ENCODE assay signal across 14 cellular contexts in the genomic region with DNA sequence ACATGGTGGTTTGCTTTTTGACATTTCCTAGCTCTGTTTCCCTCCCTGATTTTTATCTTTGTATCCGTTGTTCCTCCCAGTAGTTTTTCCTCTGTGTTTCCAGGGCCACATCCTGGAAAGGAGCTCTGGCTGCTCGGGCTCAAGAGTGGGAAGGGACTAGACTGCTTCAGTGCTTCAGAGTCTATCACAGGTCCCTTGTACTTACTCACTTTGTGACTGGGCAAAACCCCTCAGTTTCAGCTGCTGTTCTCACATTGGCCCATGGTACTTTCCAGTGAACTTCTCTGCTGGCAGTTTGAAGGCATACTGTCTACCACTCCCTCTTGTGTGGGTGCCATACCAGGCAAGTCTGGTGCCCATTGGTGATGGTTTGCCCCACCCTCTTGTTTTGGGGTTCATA. TPM values are rescaled to one million over a fixed set of nuclear protein-coding genes. Genes with fewer than 3 reads are reported as not detected.
DNase-seq lines count a peak whose midpoint lies in the region; ATAC-seq and TF ChIP-seq lines count a peak whose summit lies in the region.
"Had no signal": no experiment of that assay in that cellular context is flagged by ENCODE, and none has a peak within 500 bp of the region (broad histone marks: within the 10 kb centered on the region; RNA-seq: fewer than 3 reads in every experiment).

No MANE protein-coding gene starts in this region.

- no peak for TF ChIP-seq RAD21 in IMR-90 (IDR thresholded peaks at IDR 0.05; ENCODE audit: low read length)

- H3K18ac ChIP-seq in IMR-90 (ENCODE audit: low read depth, low read length) = no peak overlapping the region

- TF ChIP-seq EP300 in ovary (IDR thresholded peaks at IDR 0.05) = no peak

- H4K20me1 ChIP-seq in IMR-90 (ENCODE audit: insufficient read depth, low read length) (no peaks in the 10 kb centered on the region), PC-9 (ENCODE audit: insufficient read depth) (no peaks in the 10 kb centered on the region)

- CTCF ChIA-PET in IMR-90 (lab: Yijun Ruan, JAX) (no interaction called here), PC-9 (lab: Charles Lee) (no interaction called here)

- H3K27me3 ChIP-seq in IMR-90 (ENCODE audit: control insufficient read depth, insufficient read depth, low read length) (peaks cover 13% of the 10 kb centered on the region), ovary (no peaks in the 10 kb centered on the region), PC-9 (ENCODE audit: insufficient read depth, low read depth) (no peaks in the 10 kb centered on the region)

- H2BK20ac ChIP-seq in IMR-90 (ENCODE audit: low read depth, low read length) = no peak overlapping the region

- TF ChIP-seq POLR2A in IMR-90 (IDR thresholded peaks at IDR 0.05; ENCODE audit: low read depth, low read length) (no peak), ovary (IDR thresholded peaks at IDR 0.05) (no peak)

- no peak overlapping the region for H2BK5ac ChIP-seq in IMR-90 (ENCODE audit: low read depth, low read length, poor library complexity, severe bottlenecking)

- no peak overlapping the region for H3K56ac ChIP-seq in IMR-90 (ENCODE audit: extremely low read depth, insufficient read depth, low read length)

- no peak overlapping the region for H3K4ac ChIP-seq in IMR-90 (ENCODE audit: low read depth, low read length)

- H3K79me1 ChIP-seq in IMR-90 (ENCODE audit: low read depth in 1 of 2, low read length in 2 of 2) = no peaks in the 10 kb centered on the region

- H3K4me1 ChIP-seq in IMR-90 (ENCODE audit: control insufficient read depth, insufficient read depth, low read length) (no peaks in the 10 kb centered on the region), ovary (ENCODE audit: insufficient read depth) (no peaks in the 10 kb centered on the region), PC-9 (replicated peaks; ENCODE audit: insufficient read depth) (peaks cover 4% of the 10 kb centered on the region; the same call in 1 of the 2 replicates)

- H3K4me2 ChIP-seq in IMR-90 (ENCODE audit: low read depth, low read length) = no peak overlapping the region
- H3K4me2 ChIP-seq in PC-9 = no peak overlapping the region

- no peak overlapping the region for H3K9ac ChIP-seq in IMR-90 (ENCODE audit: low read depth, low read length)

- no peak overlapping the region for H2AK9ac ChIP-seq in IMR-90 (replicated peaks; ENCODE audit: low read depth, low read length, poor library complexity)

- no CpG with 5 or more reads among the region's 2 CpGs for WGBS in IMR-90 (ENCODE audit: extremely low coverage in 2 of 2, insufficient read length in 1 of 2), 2 experiments
- 11 to 22% (median 19%) methylated on average over 2 of the region's 2 CpGs for WGBS in ovary, 3 donors

- peak overlapping the region; percentile 51; the same call in 1 of the 2 replicates for H3K23ac ChIP-seq in IMR-90 (ENCODE audit: low read depth, low read length)

- POLR2A ChIA-PET in IMR-90 (lab: Charles Lee; ENCODE audit: unreplicated experiment) (no interaction called here), PC-9 (lab: Charles Lee; ENCODE audit: unreplicated experiment) (no interaction called here)

- H3K9me1 ChIP-seq in IMR-90 (ENCODE audit: insufficient read depth, low read length) = 0 out of 2 replicates have a peak, but pooled peaks cover 5% of the 10 kb centered on the region

- no peak overlapping the region for H2BK120ac ChIP-seq in IMR-90 (ENCODE audit: low read depth, low read length)

- peak; percentile 61 for DNase-seq in GM10266 (ENCODE audit: extremely low spot score)
- no peak for DNase-seq in IMR-90
- DNase-seq in NCI-H345 (lab: John Stamatoyannopoulos, UW) = no peak
- no peak for DNase-seq in NCI-H2081 (lab: John Stamatoyannopoulos, UW)
- DNase-seq in ovary = no peak
- no peak for DNase-seq in PC-9
- DNase-seq: CD4-positive, alpha-beta memory T cell; NCI-H526 had no signal

- H3K36me3 ChIP-seq in IMR-90 (ENCODE audit: control insufficient read depth, insufficient read depth, low read length) = no peaks in the 10 kb centered on the region
- no peaks in the 10 kb centered on the region for H3K36me3 ChIP-seq in ovary
- no peaks in the 10 kb centered on the region for H3K36me3 ChIP-seq in PC-9 (ENCODE audit: low read depth)

- ATAC-seq in GM18873 (IDR thresholded peaks at IDR 0.05; ENCODE audit: low FRiP score, unreplicated experiment) = peak; percentile 66
- peak; percentile 83 for ATAC-seq in HG02623 (IDR thresholded peaks at IDR 0.05; ENCODE audit: unreplicated experiment)
- no peak for ATAC-seq in IMR-90 (ENCODE audit: low read depth)

- H2AFZ ChIP-seq in IMR-90 (replicated peaks; ENCODE audit: low read length, poor library complexity) (no peak overlapping the region), PC-9 (no peak overlapping the region)

- no peaks in the 10 kb centered on the region for H3K79me2 ChIP-seq in PC-9 (ENCODE audit: low read depth)

- H3K9me3 ChIP-seq in IMR-90 (ENCODE audit: control insufficient read depth, insufficient read depth, low read length) (no peaks in the 10 kb centered on the region), ovary (no peaks in the 10 kb centered on the region), PC-9 (ENCODE audit: insufficient read depth, low read depth) (no peaks in the 10 kb centered on the region)

- BruUV-seq in IMR-90 (replicated peaks; lab: Mats Ljungman, UMichigan) (no TSS peak), PC-9 (replicated peaks; lab: Mats Ljungman, UMichigan) (no TSS peak)

- H3K27ac ChIP-seq in IMR-90 (ENCODE audit: insufficient read depth, low read length) (no peak overlapping the region), ovary (no peak overlapping the region), PC-9 (no peak overlapping the region)

- H3K9me2 ChIP-seq in PC-9 (ENCODE audit: insufficient read depth) = no peaks in the 10 kb centered on the region; the same call in 1 of the 2 replicates

- intact Hi-C loops in IMR-90 (cut with micrococcal nuclease) = no loop called here
- intact Hi-C loops in ovary (cut with DNase I) = loop anchor here in 2 of 4 donors (10.0 kb wide), 2 partner anchors 184 to 514 kb away; no protein-coding TSS in a partner anchor
- intact Hi-C loops in PC-9 (cut with micrococcal nuclease; ENCODE audit: unreplicated experiment) = no loop called here

- dilution Hi-C loops in IMR-90 (cut with HindIII; ENCODE audit: low sequenced_read_pairs, unreplicated experiment) = no loop called here

- no peak overlapping the region for H2AK5ac ChIP-seq in IMR-90 (ENCODE audit: low read depth, low read length)

- H4K91ac ChIP-seq in IMR-90 (ENCODE audit: insufficient read depth, low read depth, low read length) = no peak overlapping the region

- H3K4me3 ChIP-seq in IMR-90 (ENCODE audit: insufficient read depth, low read depth, low read length) (no peak overlapping the region), ovary (no peak overlapping the region), PC-9 (no peak overlapping the region)

- TF ChIP-seq CTCF in GM10266 (IDR thresholded peaks at IDR 0.05; ENCODE audit: control insufficient read depth, insufficient read depth, low read depth, missing control alignments) = no peak
- no peak for TF ChIP-seq CTCF in IMR-90 (conservative IDR thresholded peaks at IDR 0.05; ENCODE audit: low read depth, low read length)
- TF ChIP-seq CTCF in ovary (IDR thresholded peaks at IDR 0.05) = no peak
- TF ChIP-seq CTCF in PC-9 (conservative IDR thresholded peaks at IDR 0.05) = no peak

- H4K5ac ChIP-seq in IMR-90 (ENCODE audit: low read depth, low read length) = no peak overlapping the region

- H3K14ac ChIP-seq in IMR-90 (replicated peaks; ENCODE audit: low read depth, low read length) = no peak overlapping the region

- no peak overlapping the region for H4K8ac ChIP-seq in IMR-90 (ENCODE audit: low read depth in 2 of 2, low read length in 2 of 2)

- H3F3A ChIP-seq in PC-9 (ENCODE audit: insufficient read depth, low read depth) = no peaks in the 10 kb centered on the region

- H2BK15ac ChIP-seq in IMR-90 (ENCODE audit: low read depth, low read length) = no peak overlapping the region

- in situ Hi-C loops in IMR-90 (cut with MboI; ENCODE audit: low sequenced_read_pairs) = loop anchor here (10.0 to 25.0 kb wide), 2 partner anchors 164 to 516 kb away; a partner anchor contains a TSS

TF ChIP-seq in IMR-90, 13 proteins besides CTCF, POLR2A, EP300 and RAD21:
- TF ChIP-seq MAFK (IDR thresholded peaks at IDR 0.05; ENCODE audit: low read depth, low read length) = no peak

RNA-seq across cellular contexts. Expression of a gene that starts 7.5 kb away (rescaled TPM):
- total RNA-seq in IMR-90 (2012; rRNA removed) (33.9 and 38.7 TPM in 2 replicates), ovary (10 to 100 TPM; 17.0 to 34.2 (median 28.1) TPM), PC-9 (2021) (42.9 and 52.2 TPM in 2 replicates)
- polyA plus RNA-seq in IMR-90 (2012; rRNA removed) (29.7 and 29.8 TPM in 2 replicates), ovary (10 to 100 TPM; 24.7 to 67.9 TPM)
- 19.1 and 24.1 TPM in 2 replicates for polyA plus RNA-seq in IMR-90 (2012; cell fraction: cytosol; rRNA removed)
- 11.1 and 26.9 TPM in 2 replicates for polyA plus RNA-seq in IMR-90 (2012; cell fraction: nucleus; rRNA removed; ENCODE audit: low replicate concordance)

RNA-seq across cellular contexts. Expression of a gene that starts 37.2 kb away (rescaled TPM):
- total RNA-seq in IMR-90 (2012; rRNA removed) (not detected in 2 replicates), ovary (not detected), PC-9 (2021) (not detected in 2 replicates)
- polyA plus RNA-seq in IMR-90 (2012; rRNA removed) (0.03 TPM in 1 of 2 replicates, not detected in the other), ovary (not detected)
- not detected in 2 replicates for polyA plus RNA-seq in IMR-90 (2012; cell fraction: cytosol; rRNA removed)
- polyA plus RNA-seq in IMR-90 (2012; cell fraction: nucleus; rRNA removed; ENCODE audit: low replicate concordance) = not detected in 2 replicates
- total RNA-seq: CD4-positive, alpha-beta memory T cell; epithelial cell of proximal tubule; kidney epithelial cell; LHCN-M2; T-helper 2 cell treated with Interferon-gamma antibody and Interleukin-4, amounts not matched to agents 100 ng/mL and 5 ng/mL, for 36 hours had no signal
- polyA plus RNA-seq: CD4-positive, alpha-beta memory T cell had no signal

RNA-seq across cellular contexts. Expression of a gene that starts 41.3 kb away (rescaled TPM):
- 25.6 and 28.6 TPM in 2 replicates for total RNA-seq in IMR-90 (2012; rRNA removed)
- polyA plus RNA-seq in IMR-90 (2012; rRNA removed) = 21.8 and 22.4 TPM in 2 replicates
- 7.4 and 8.0 TPM in 2 replicates for polyA plus RNA-seq in IMR-90 (2012; cell fraction: cytosol; rRNA removed)
- polyA plus RNA-seq in IMR-90 (2012; cell fraction: nucleus; rRNA removed; ENCODE audit: low replicate concordance) = 2.4 and 15.2 TPM in 2 replicates
- total RNA-seq in ovary = 10 to 100 TPM; 19.2 to 54.3 (median 27.2) TPM
- 10 to 100 TPM; 24.8 to 36.9 TPM for polyA plus RNA-seq in ovary
- 18.8 and 24.1 TPM in 2 replicates for total RNA-seq in PC-9 (2021)
